8 cellular contexts compared by ENCODE assay signal in the genomic region with DNA sequence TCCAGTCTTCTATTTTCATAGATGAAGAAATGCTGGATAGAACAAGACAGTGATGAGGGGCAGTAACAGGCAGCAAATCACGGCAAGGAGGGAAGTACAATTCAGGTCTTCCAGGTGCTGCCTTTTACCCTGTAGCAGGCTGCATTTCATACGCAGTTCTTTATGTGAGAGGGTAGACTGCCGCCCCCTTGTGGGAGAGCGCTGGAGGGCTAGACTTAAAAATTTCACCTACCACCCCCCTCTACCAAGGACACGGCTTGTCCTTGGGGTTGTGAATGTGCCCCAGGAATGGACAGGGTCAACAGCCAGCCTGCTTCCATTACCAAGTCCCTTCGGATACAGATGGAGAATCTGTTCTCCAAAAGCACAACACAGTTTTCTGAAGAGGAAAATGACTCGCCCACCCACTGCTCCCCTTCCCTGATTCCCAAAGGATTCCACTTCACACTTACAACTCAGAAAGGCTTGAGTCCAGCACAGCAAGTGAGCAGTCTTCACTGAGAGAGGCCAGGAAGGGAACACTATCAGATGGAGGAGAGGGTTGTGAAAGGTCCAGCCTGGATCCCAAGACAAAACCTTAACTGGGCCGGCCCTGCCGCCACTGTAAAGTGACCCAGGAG. TPM values are rescaled to one million over a fixed set of nuclear protein-coding genes. Genes with fewer than 3 reads are reported as not detected.
DNase-seq lines count a peak whose midpoint lies in the region; ATAC-seq and TF ChIP-seq lines count a peak whose summit lies in the region.

No MANE protein-coding gene starts in this region.

- POLR2A ChIA-PET in HEK293 (lab: Yijun Ruan, JAX): no interaction called here

- CTCF ChIA-PET in HEK293 (lab: Yijun Ruan, JAX): interaction anchor here (1.3 to 1.7 kb wide), 2 partner anchors 19 to 219 kb away, joined by 4 to 5 read pairs; no protein-coding TSS in a partner anchor

- no peaks in the 10 kb centered on the region for H3K27me3 ChIP-seq in neural progenitor cell

- ATAC-seq in GM18870 (IDR thresholded peaks at IDR 0.05; ENCODE audit: unreplicated experiment): no peak

- no peaks in the 10 kb centered on the region for H3K4me1 Mint-ChIP-seq in neural progenitor cell

- no peak overlapping the region for H3K4me2 ChIP-seq in neural progenitor cell

- H3K9me3 Mint-ChIP-seq in neural progenitor cell: no peaks in the 10 kb centered on the region

- no peak overlapping the region for H3K4me3 Mint-ChIP-seq in neural progenitor cell

- H3K36me3 ChIP-seq in HEK293 (ENCODE audit: control insufficient read depth in 2 of 2, insufficient read depth in 1 of 2, low read length in 2 of 2) (peaks cover 12 to 95% of the 10 kb centered on the region in 2 experiments; a peak in 2 of 3 replicates), neural progenitor cell (peaks cover 6% of the 10 kb centered on the region)

- TF ChIP-seq CTCF in AG09319 (IDR thresholded peaks at IDR 0.05; ENCODE audit: low read depth, low read length) (peak; percentile 31), HEK293 (tag by site-specific recombination; IDR thresholded peaks at IDR 0.05) (peak; percentile 39; the same call in 1 of the 2 replicates), choroid plexus epithelial cell (conservative IDR thresholded peaks at IDR 0.05; ENCODE audit: low read depth, low read length) (peak; percentile 78), neural progenitor cell (IDR thresholded peaks at IDR 0.05) (peak; percentile 76)

- no peaks in the 10 kb centered on the region for H3F3A ChIP-seq in neural progenitor cell (ENCODE audit: low read depth)

- H3K9ac ChIP-seq in neural progenitor cell: no peak overlapping the region

- H3K4me3 ChIP-seq in HEK293 (ENCODE audit: low read depth, low read length): no peak overlapping the region
- no peak overlapping the region for H3K4me3 ChIP-seq in choroid plexus epithelial cell (ENCODE audit: low read depth, low read length)
- no peak overlapping the region for H3K4me3 ChIP-seq in neural progenitor cell

- no peaks in the 10 kb centered on the region for H4K20me1 ChIP-seq in neural progenitor cell (ENCODE audit: low read depth)

- H3K27ac Mint-ChIP-seq in neural progenitor cell: no peak overlapping the region

- H3K27me3 Mint-ChIP-seq in neural progenitor cell (ENCODE audit: insufficient read depth, low read depth): no peaks in the 10 kb centered on the region

- peaks cover 21% of the 10 kb centered on the region for H3K36me3 Mint-ChIP-seq in neural progenitor cell

- no peaks in the 10 kb centered on the region for H3K9me3 ChIP-seq in HEK293 (ENCODE audit: control insufficient read depth, insufficient read depth, low read depth, low read length)
- no peaks in the 10 kb centered on the region for H3K9me3 ChIP-seq in neural progenitor cell (ENCODE audit: low read depth)

- H3K4me1 ChIP-seq in HEK293 (ENCODE audit: control insufficient read depth, insufficient read depth, low read length): no peaks in the 10 kb centered on the region
- H3K4me1 ChIP-seq in neural progenitor cell: no peaks in the 10 kb centered on the region

- peaks cover 10% of the 10 kb centered on the region for H3K79me2 ChIP-seq in neural progenitor cell (ENCODE audit: low read depth)

- DNase-seq in AG09319 (ENCODE audit: extremely low read depth, low read depth): no peak
- peak; percentile 33 for DNase-seq in activated CD4-positive, CD25-positive, alpha-beta regulatory T cell treated with anti-CD3 and anti-CD28 coated beads, Interleukin-2, amount 50 U/mL, for 16 hours (ENCODE audit: low read depth, low spot score)
- peak; percentile 59 for DNase-seq in choroid plexus epithelial cell (ENCODE audit: low read depth)
- DNase-seq in neural progenitor cell (ENCODE audit: low spot score): peak; percentile 68
- DNase-seq in 8988T: no peak
- no peak for DNase-seq in NOMO-1 treated with dmso at 0.1 percent for 144 hours (lab: John Stamatoyannopoulos, UW; ENCODE audit: unreplicated experiment)

- H2AFZ ChIP-seq in neural progenitor cell (replicated peaks): no peak overlapping the region

- H3K27ac ChIP-seq in HEK293 (ENCODE audit: extremely low read depth, low read depth, low read length) (no peak overlapping the region), neural progenitor cell (no peak overlapping the region)

TF ChIP-seq in HEK293, 187 proteins besides CTCF, POLR2A, EP300 and RAD21:
- TF ChIP-seq ZFHX2 (tag by site-specific recombination; conservative IDR thresholded peaks at IDR 0.05) (no peak), ZNF571 (tag by site-specific recombination; IDR thresholded peaks at IDR 0.05) (no peak), HOXD13 (CRISPR knock-in tag; IDR thresholded peaks at IDR 0.05; ENCODE audit: borderline replicate concordance) (no peak), ZNF114 (tag by site-specific recombination; IDR thresholded peaks at IDR 0.05) (no peak), ZNF274 (IDR thresholded peaks at IDR 0.05; ENCODE audit: low read length) (no peak), ZNF274 (tag by site-specific recombination; IDR thresholded peaks at IDR 0.05; ENCODE audit: borderline replicate concordance) (no peak), ZNF112 (tag by site-specific recombination; IDR thresholded peaks at IDR 0.05) (no peak), ZNF37A (tag by site-specific recombination; IDR thresholded peaks at IDR 0.05) (no peak), ZBTB20 (tag by site-specific recombination; IDR thresholded peaks at IDR 0.05) (no peak)
- TF ChIP-seq, protein P1, sequence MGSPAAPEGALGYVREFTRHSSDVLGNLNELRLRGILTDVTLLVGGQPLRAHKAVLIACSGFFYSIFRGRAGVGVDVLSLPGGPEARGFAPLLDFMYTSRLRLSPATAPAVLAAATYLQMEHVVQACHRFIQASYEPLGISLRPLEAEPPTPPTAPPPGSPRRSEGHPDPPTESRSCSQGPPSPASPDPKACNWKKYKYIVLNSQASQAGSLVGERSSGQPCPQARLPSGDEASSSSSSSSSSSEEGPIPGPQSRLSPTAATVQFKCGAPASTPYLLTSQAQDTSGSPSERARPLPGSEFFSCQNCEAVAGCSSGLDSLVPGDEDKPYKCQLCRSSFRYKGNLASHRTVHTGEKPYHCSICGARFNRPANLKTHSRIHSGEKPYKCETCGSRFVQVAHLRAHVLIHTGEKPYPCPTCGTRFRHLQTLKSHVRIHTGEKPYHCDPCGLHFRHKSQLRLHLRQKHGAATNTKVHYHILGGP (tag by site-specific recombination; IDR thresholded peaks at IDR 0.05): no peak
- TF ChIP-seq, protein P2, sequence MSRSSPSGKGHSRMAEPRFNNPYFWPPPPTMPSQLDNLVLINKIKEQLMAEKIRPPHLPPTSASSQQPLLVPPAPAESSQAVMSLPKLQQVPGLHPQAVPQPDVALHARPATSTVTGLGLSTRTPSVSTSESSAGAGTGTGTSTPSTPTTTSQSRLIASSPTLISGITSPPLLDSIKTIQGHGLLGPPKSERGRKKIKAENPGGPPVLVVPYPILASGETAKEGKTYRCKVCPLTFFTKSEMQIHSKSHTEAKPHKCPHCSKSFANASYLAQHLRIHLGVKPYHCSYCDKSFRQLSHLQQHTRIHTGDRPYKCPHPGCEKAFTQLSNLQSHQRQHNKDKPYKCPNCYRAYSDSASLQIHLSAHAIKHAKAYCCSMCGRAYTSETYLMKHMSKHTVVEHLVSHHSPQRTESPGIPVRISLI (tag by site-specific recombination; IDR thresholded peaks at IDR 0.05): no peak

RNA-seq across cellular contexts. Expression of a gene that starts 7.4 kb away (rescaled TPM):
- total RNA-seq in neural progenitor cell (ENCODE audit: low replicate concordance): 55.8 and 73.3 TPM in 2 replicates

RNA-seq across cellular contexts. Expression of a gene that starts 7.6 kb away (rescaled TPM):
- total RNA-seq in neural progenitor cell (ENCODE audit: low replicate concordance): 273 and 467 TPM in 2 replicates

RNA-seq across cellular contexts. Expression of a gene that starts 14.1 kb away (rescaled TPM):
- total RNA-seq in neural progenitor cell (ENCODE audit: low replicate concordance): 1.8 and 2.1 TPM in 2 replicates

RNA-seq across cellular contexts. Expression of a gene that starts 32.1 kb away (rescaled TPM):
- 0.26 and 0.93 TPM in 2 replicates for total RNA-seq in neural progenitor cell (ENCODE audit: low replicate concordance)

Comparison
In these comparisons a context has a peak if more than half of its experiments do, and no peak if none do; other contexts are left out.
1. DNase-seq: peak in activated CD4-positive, CD25-positive, alpha-beta regulatory T cell treated with anti-CD3 and anti-CD28 coated beads, Interleukin-2, amount 50 U/mL, for 16 hours (single experiment), choroid plexus epithelial cell (single experiment) and neural progenitor cell (single experiment); none in AG09319 (single experiment), 8988T (single experiment) and NOMO-1 treated with dmso at 0.1 percent for 144 hours (single experiment).
2. Peak in every context shown above with its lines, with median percentiles within 50 percentile points of each other: CTCF ChIP-seq.